Comparison of ENCODE assay signal across 8 cellular contexts in genomic region chr5:130836729-130837660, GRCh38.
DNase-seq lines count a peak whose midpoint lies in the region; ATAC-seq and TF ChIP-seq lines count a peak whose summit lies in the region.

No MANE protein-coding gene starts in this region.

- no peaks in the 10 kb centered on the region for H3K9me3 ChIP-seq in SK-N-MC (ENCODE audit: low read depth, low read length)
- no peaks in the 10 kb centered on the region for H3K9me3 ChIP-seq in suprapubic skin

- peaks cover 14% of the 10 kb centered on the region for H3K4me1 Mint-ChIP-seq in activated T-cell treated with anti-CD3 and anti-CD28 coated beads, Interleukin-2, amount 50 U/mL, for 24 hours (ENCODE audit: low read depth)

- no peaks in the 10 kb centered on the region for H3K36me3 Mint-ChIP-seq in activated T-cell treated with anti-CD3 and anti-CD28 coated beads, Interleukin-2, amount 50 U/mL, for 24 hours (ENCODE audit: low read depth)

- WGBS in suprapubic skin, result 34% methylated on average over 6 of the region's 6 CpGs
- no CpG with 5 or more reads among the region's 6 CpGs for WGBS in mesendoderm (ENCODE audit: extremely low coverage, insufficient coverage, low lambda C conversion rate)

- no peak overlapping the region for H2BK15ac ChIP-seq in mesendoderm (replicated peaks; ENCODE audit: low read depth)

- H3K27me3 ChIP-seq in suprapubic skin (no peaks in the 10 kb centered on the region), mesendoderm (ENCODE audit: insufficient read depth, low read length, poor library complexity) (no peaks in the 10 kb centered on the region)

- peak; percentile 92 for ATAC-seq in HG02973 (IDR thresholded peaks at IDR 0.05; ENCODE audit: unreplicated experiment)

- no peak overlapping the region for H2BK120ac ChIP-seq in mesendoderm (ENCODE audit: low read depth, low read length)

- H3K79me1 ChIP-seq in mesendoderm (ENCODE audit: low read length), result no peaks in the 10 kb centered on the region

- H3K27ac ChIP-seq in SK-N-MC (no peak overlapping the region), suprapubic skin (no peak overlapping the region), mesendoderm (ENCODE audit: low read depth, low read length) (no peak overlapping the region)

- H3K4me2 ChIP-seq in mesendoderm (ENCODE audit: low read length), result no peak overlapping the region

- peak overlapping the region; percentile 68 for H3K4me3 Mint-ChIP-seq in activated T-cell treated with anti-CD3 and anti-CD28 coated beads, Interleukin-2, amount 50 U/mL, for 24 hours

- H3K18ac ChIP-seq in mesendoderm (ENCODE audit: low read length), result no peak overlapping the region

- TF ChIP-seq EP300 in suprapubic skin (IDR thresholded peaks at IDR 0.05), result no peak

- H2AK5ac ChIP-seq in mesendoderm (ENCODE audit: low read length), result no peak overlapping the region

- H3K9ac ChIP-seq in SK-N-MC (ENCODE audit: insufficient read length) (peak overlapping the region; percentile 8), mesendoderm (ENCODE audit: low read length) (no peak overlapping the region)

- H4K8ac ChIP-seq in mesendoderm (ENCODE audit: low read depth, low read length), result no peak overlapping the region

- no peak overlapping the region for H3K56ac ChIP-seq in mesendoderm (ENCODE audit: low read length)

- no peaks in the 10 kb centered on the region for H3K27me3 Mint-ChIP-seq in activated T-cell treated with anti-CD3 and anti-CD28 coated beads, Interleukin-2, amount 50 U/mL, for 24 hours

- H3K36me3 ChIP-seq in SK-N-MC (ENCODE audit: insufficient read depth, low read length) (no peaks in the 10 kb centered on the region), suprapubic skin (no peaks in the 10 kb centered on the region), mesendoderm (ENCODE audit: control insufficient read depth, insufficient read depth, low read length) (no peaks in the 10 kb centered on the region)

- no peak overlapping the region for H3K23ac ChIP-seq in mesendoderm (ENCODE audit: low read length)

- no peaks in the 10 kb centered on the region for H3K79me2 ChIP-seq in mesendoderm (ENCODE audit: control insufficient read depth, insufficient read depth, low read length)

- H3K9me3 Mint-ChIP-seq in activated T-cell treated with anti-CD3 and anti-CD28 coated beads, Interleukin-2, amount 50 U/mL, for 24 hours, result no peaks in the 10 kb centered on the region

- no peak overlapping the region for H4K5ac ChIP-seq in mesendoderm (ENCODE audit: low read length)

- H3K4ac ChIP-seq in mesendoderm (ENCODE audit: low read depth, low read length), result no peak overlapping the region

- no peak for DNase-seq in activated T-cell treated with anti-CD3 and anti-CD28 coated beads, Interleukin-2, amount 50 U/mL, for 24 hours
- DNase-seq in activated T-cell treated with anti-CD3 and anti-CD28 coated beads, Interleukin-2, amount 50 U/mL, for 1 hour, result no peak
- DNase-seq in SK-N-MC (ENCODE audit: low read depth, low spot score) (no peak), fibroblast of pulmonary artery (ENCODE audit: low read depth) (peak; percentile 22), suprapubic skin (ENCODE audit: low spot score in 2 of 2) (no peak), mesendoderm (no peak), T-helper 9 cell (no peak)

- H3K4me1 ChIP-seq in suprapubic skin, result peaks cover 11% of the 10 kb centered on the region
- H3K4me1 ChIP-seq in mesendoderm (ENCODE audit: control insufficient read depth, low read depth, low read length), result no peaks in the 10 kb centered on the region

- TF ChIP-seq CTCF in fibroblast of pulmonary artery (IDR thresholded peaks at IDR 0.05; ENCODE audit: low read length, missing control alignments) (no peak), suprapubic skin (IDR thresholded peaks at IDR 0.05) (no peak)

- H3K4me3 ChIP-seq in SK-N-MC, result peak overlapping the region; percentile 43
- peak overlapping the region; percentile 44 for H3K4me3 ChIP-seq in fibroblast of pulmonary artery (replicated peaks; ENCODE audit: low read depth, low read length)
- peak overlapping the region; percentile 38 for H3K4me3 ChIP-seq in suprapubic skin
- H3K4me3 ChIP-seq in mesendoderm (ENCODE audit: low read length), result no peak overlapping the region

- H2BK5ac ChIP-seq in mesendoderm (ENCODE audit: low read length), result no peak overlapping the region

- TF ChIP-seq POLR2A in suprapubic skin (IDR thresholded peaks at IDR 0.05), result no peak

- peak overlapping the region; percentile 9 for H3K27ac Mint-ChIP-seq in activated T-cell treated with anti-CD3 and anti-CD28 coated beads, Interleukin-2, amount 50 U/mL, for 24 hours
